23 cellular contexts compared by ENCODE assay signal in the genomic region with DNA sequence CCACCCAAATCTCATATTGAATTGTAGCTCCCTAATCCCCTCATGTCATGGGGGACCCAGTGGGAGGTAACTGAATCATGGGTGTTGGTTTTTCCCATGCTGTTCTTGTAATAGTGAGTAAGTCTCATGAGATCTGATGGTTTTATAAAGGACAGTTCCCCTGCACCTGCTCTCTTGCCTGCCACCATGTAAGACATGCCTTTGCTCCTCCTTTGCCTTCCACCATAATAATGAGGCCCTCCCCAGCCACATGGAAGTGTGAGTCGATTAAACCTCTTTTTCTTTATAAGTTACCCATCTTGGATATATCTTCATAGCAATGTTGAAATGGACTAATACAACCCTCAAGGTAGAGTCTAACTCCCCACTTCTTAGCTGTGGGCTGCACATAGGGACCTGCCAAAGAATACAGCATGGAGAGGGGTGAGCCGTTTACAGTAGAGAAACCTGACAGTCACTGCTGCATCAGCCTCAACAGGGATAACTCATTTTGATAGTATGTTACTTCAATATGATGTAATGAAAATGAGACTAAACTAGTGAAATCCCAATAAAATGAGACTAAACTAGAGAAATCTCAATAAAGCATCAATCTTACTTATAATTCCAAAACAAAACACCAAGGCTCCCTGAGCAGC.
A peak's percentile ranks its signal among the peaks of the same experiment; 100 is the strongest.
DNase-seq lines count a peak whose midpoint lies in the region; ATAC-seq, FAIRE-seq and TF ChIP-seq lines count a peak whose summit lies in the region.
"Had no signal": no experiment of that assay in that cellular context is flagged by ENCODE, and none has a peak within 500 bp of the region (broad histone marks: within the 10 kb centered on the region; RNA-seq: fewer than 3 reads in every experiment).

No MANE protein-coding gene starts in this region.

- 68% methylated on average over 2 of the region's 2 CpGs for WGBS in GM12878 (ENCODE audit: insufficient coverage, insufficient replicate concordance, low lambda C conversion rate, missing lambda C conversion rate)

- intact Hi-C loops in GM12878 (cut with micrococcal nuclease; ENCODE audit: unreplicated experiment) = loop anchor here (10.0 kb wide), 1 partner anchor 222 kb away; no protein-coding TSS in a partner anchor

- H3K79me2 ChIP-seq in GM12878 (ENCODE audit: control insufficient read depth, insufficient read depth, low read length) = peaks cover 89% of the 10 kb centered on the region

- H3K36me3 ChIP-seq in GM12878 (ENCODE audit: control insufficient read depth in 2 of 2, insufficient read depth in 2 of 2, low read length in 1 of 2) = peaks cover 1 to 17% of the 10 kb centered on the region in 2 experiments; a peak in 3 of 4 replicates
- H3K36me3 ChIP-seq: BE2C; BLaER1 treated with 17β-estradiol and CSF1 and Interleukin-3, amounts not matched to agents 10 nM and 100 nM had no signal

- peaks cover 35% of the 10 kb centered on the region for H3K4me1 Mint-ChIP-seq in activated T-cell treated with anti-CD3 and anti-CD28 coated beads, Interleukin-2, amount 50 U/mL, for 24 hours (ENCODE audit: low read depth)
- H3K4me1 Mint-ChIP-seq in activated naive CD4-positive, alpha-beta T cell treated with anti-CD3 and anti-CD28 coated beads, Interleukin-2, amount 50 U/mL, for 24 hours = peaks cover 55% of the 10 kb centered on the region

- no peak overlapping the region for H3K4me3 Mint-ChIP-seq in activated T-cell treated with anti-CD3 and anti-CD28 coated beads, Interleukin-2, amount 50 U/mL, for 24 hours
- no peak overlapping the region for H3K4me3 Mint-ChIP-seq in activated naive CD4-positive, alpha-beta T cell treated with anti-CD3 and anti-CD28 coated beads, Interleukin-2, amount 50 U/mL, for 24 hours
- H3K4me3 Mint-ChIP-seq: CD14-positive monocyte; CD4-positive, alpha-beta T cell; CD8-positive, alpha-beta memory T cell; GM23338; H9 had no signal

- TF ChIP-seq POLR2A in GM12878 (IDR thresholded peaks at IDR 0.05; ENCODE audit: low read depth, low read length) = no peak

- ATAC-seq in GM12878 (no peak), GM19035 (IDR thresholded peaks at IDR 0.05; ENCODE audit: unreplicated experiment) (no peak), GM21737 (IDR thresholded peaks at IDR 0.05; ENCODE audit: unreplicated experiment) (no peak)
- ATAC-seq: A549, GM23338, HCT116 had no signal

- H3K27ac ChIP-seq in GM12878 (ENCODE audit: control insufficient read depth, insufficient read depth) = peak overlapping the region; percentile 39
- H3K27ac ChIP-seq: A549; BLaER1 treated with 17β-estradiol and CSF1 and Interleukin-3, amounts not matched to agents 10 nM and 100 nM had no signal

- H3K9me3 ChIP-seq in GM12878 (replicated peaks; ENCODE audit: control insufficient read depth, insufficient read depth, low read length) = peaks cover 15% of the 10 kb centered on the region
- H3K9me3 ChIP-seq: A549, BE2C had no signal

- no peaks in the 10 kb centered on the region for H4K20me1 ChIP-seq in GM12878 (ENCODE audit: control insufficient read depth, insufficient read depth)
- H4K20me1 ChIP-seq: BLaER1 treated with 17β-estradiol and CSF1 and Interleukin-3, amounts not matched to agents 10 nM and 100 nM had no signal

- no peaks in the 10 kb centered on the region for H3K27me3 Mint-ChIP-seq in activated T-cell treated with anti-CD3 and anti-CD28 coated beads, Interleukin-2, amount 50 U/mL, for 24 hours
- H3K27me3 Mint-ChIP-seq in activated naive CD4-positive, alpha-beta T cell treated with anti-CD3 and anti-CD28 coated beads, Interleukin-2, amount 50 U/mL, for 24 hours = no peaks in the 10 kb centered on the region
- H3K27me3 Mint-ChIP-seq: CD4-positive, alpha-beta T cell; CD8-positive, alpha-beta memory T cell had no signal

- no peak overlapping the region for H2AFZ ChIP-seq in GM12878 (ENCODE audit: control insufficient read depth, low read depth, low read length)
- H2AFZ ChIP-seq: GM23338 had no signal

- TF ChIP-seq RAD21 in GM12878 (IDR thresholded peaks at IDR 0.05; ENCODE audit: insufficient read depth, low read depth, low read length) = no peak

- in situ Hi-C loops in GM12878 (cut with MboI) = no loop called here

- FAIRE-seq in GM12878 (lab: Jason Lieb, UNC) = no peak
- FAIRE-seq: A549, D721Med had no signal

- H3K9ac ChIP-seq in GM12878 (ENCODE audit: control insufficient read depth, insufficient read depth, low read length) = no peak overlapping the region
- H3K9ac ChIP-seq: BLaER1 treated with 17β-estradiol and CSF1 and Interleukin-3, amounts not matched to agents 10 nM and 100 nM had no signal

- H3K27me3 ChIP-seq in GM12878 (replicated peaks in 1 of 2; ENCODE audit: control insufficient read depth in 2 of 2, insufficient read depth in 2 of 2, low read length in 1 of 2) = no peaks in the 10 kb centered on the region
- H3K27me3 ChIP-seq: BE2C; BLaER1 treated with 17β-estradiol and CSF1 and Interleukin-3, amounts not matched to agents 10 nM and 100 nM had no signal

- peak overlapping the region; percentile 8 for H3K27ac Mint-ChIP-seq in activated T-cell treated with anti-CD3 and anti-CD28 coated beads, Interleukin-2, amount 50 U/mL, for 24 hours
- peak overlapping the region; percentile 80 for H3K27ac Mint-ChIP-seq in activated naive CD4-positive, alpha-beta T cell treated with anti-CD3 and anti-CD28 coated beads, Interleukin-2, amount 50 U/mL, for 24 hours
- H3K27ac Mint-ChIP-seq: CD14-positive monocyte; CD4-positive, alpha-beta T cell; GM23338; H9 had no signal

- peaks cover 27% of the 10 kb centered on the region for H3K36me3 Mint-ChIP-seq in activated T-cell treated with anti-CD3 and anti-CD28 coated beads, Interleukin-2, amount 50 U/mL, for 24 hours (ENCODE audit: low read depth)
- peaks cover 34% of the 10 kb centered on the region for H3K36me3 Mint-ChIP-seq in activated naive CD4-positive, alpha-beta T cell treated with anti-CD3 and anti-CD28 coated beads, Interleukin-2, amount 50 U/mL, for 24 hours
- H3K36me3 Mint-ChIP-seq: CD14-positive monocyte had no signal

- H3K4me3 ChIP-seq in GM12878 = no peak overlapping the region
- H3K4me3 ChIP-seq: A549; BLaER1 treated with 17β-estradiol and CSF1 and Interleukin-3, amounts not matched to agents 10 nM and 100 nM; GM23338 had no signal

- POLR2A ChIA-PET in GM12878 (lab: Charles Lee) = interaction anchor here (1.6 to 1.8 kb wide), 2 partner anchors 10 to 13 kb away, joined by 3 to 4 read pairs; no protein-coding TSS in a partner anchor

- H3K4me2 ChIP-seq in GM12878 (ENCODE audit: control insufficient read depth, insufficient read depth) = no peak overlapping the region
- H3K4me2 ChIP-seq: A549, GM23338 had no signal

- RAD21 ChIA-PET in GM12878 (lab: Charles Lee; ENCODE audit: unreplicated experiment) = no interaction called here

- TF ChIP-seq EP300 in GM12878 (IDR thresholded peaks at IDR 0.05; ENCODE audit: borderline replicate concordance in 1 of 2, control insufficient read depth in 1 of 2, low read depth in 2 of 2, low read length in 2 of 2) = no peak

- H3K4me1 ChIP-seq in GM12878 (ENCODE audit: control insufficient read depth, insufficient read depth, low read length) = peaks cover 48% of the 10 kb centered on the region
- H3K4me1 ChIP-seq: A549 had no signal

- no peak for TF ChIP-seq CTCF in GM12878 (IDR thresholded peaks at IDR 0.05 in 2 of 3, conservative IDR thresholded peaks at IDR 0.05 in 1 of 3; ENCODE audit: control insufficient read depth in 2 of 3, extremely low read depth in 1 of 3, insufficient read depth in 1 of 3, low read depth in 3 of 3, low read length in 3 of 3)

- no peak for DNase-seq in activated T-cell treated with anti-CD3 and anti-CD28 coated beads, Interleukin-2, amount 50 U/mL, for 24 hours
- DNase-seq in activated T-cell treated with anti-CD3 and anti-CD28 coated beads, Interleukin-2, amount 50 U/mL, for 1 hour = no peak
- DNase-seq in activated naive CD4-positive, alpha-beta T cell treated with Interleukin-2 at 50 U/mL for 16 hours = no peak
- DNase-seq in GM12878 (ENCODE audit: low read depth, low spot score) = no peak
- DNase-seq: 8988T; ACHN; AML-193; BE2C; CD4-positive, alpha-beta T cell; CD8-positive, alpha-beta memory T cell; DMS 273 treated with DMSO at 0.1 percent for 48 hours; DMS79; GF-D8; H9 had no signal

- no TSS peak for BruUV-seq in GM12878 (replicated peaks; lab: Mats Ljungman, UMichigan)

- peaks cover 10% of the 10 kb centered on the region for H3K9me3 Mint-ChIP-seq in activated T-cell treated with anti-CD3 and anti-CD28 coated beads, Interleukin-2, amount 50 U/mL, for 24 hours
- H3K9me3 Mint-ChIP-seq in activated naive CD4-positive, alpha-beta T cell treated with anti-CD3 and anti-CD28 coated beads, Interleukin-2, amount 50 U/mL, for 24 hours = peaks cover 15% of the 10 kb centered on the region

- SMC1A ChIA-PET in GM12878 (lab: Charles Lee; ENCODE audit: uncharacterized antibody, unreplicated experiment) = interaction anchor here (1.0 to 4.8 kb wide), 4 partner anchors 12 to 239 kb away, joined by 3 to 41 read pairs (median 4); no protein-coding TSS in a partner anchor

- CTCF ChIA-PET in GM12878 (lab: Yijun Ruan, JAX) = no interaction called here

TF ChIP-seq in GM12878, 131 proteins besides CTCF, POLR2A, EP300 and RAD21 (continues in another document):
- no peak for TF ChIP-seq ZZZ3 (IDR thresholded peaks at IDR 0.05; ENCODE audit: control insufficient read depth, insufficient read length, low read depth)
- TF ChIP-seq RFX5 (IDR thresholded peaks at IDR 0.05; ENCODE audit: low read depth, low read length) = no peak
- TF ChIP-seq POU2F2 (IDR thresholded peaks at IDR 0.05; ENCODE audit: borderline replicate concordance, low read depth, low read length) = no peak
- TF ChIP-seq CEBPB (IDR thresholded peaks at IDR 0.05; ENCODE audit: borderline replicate concordance in 1 of 2, low read depth in 2 of 2, low read length in 2 of 2) = no peak
